In the genomic region with DNA sequence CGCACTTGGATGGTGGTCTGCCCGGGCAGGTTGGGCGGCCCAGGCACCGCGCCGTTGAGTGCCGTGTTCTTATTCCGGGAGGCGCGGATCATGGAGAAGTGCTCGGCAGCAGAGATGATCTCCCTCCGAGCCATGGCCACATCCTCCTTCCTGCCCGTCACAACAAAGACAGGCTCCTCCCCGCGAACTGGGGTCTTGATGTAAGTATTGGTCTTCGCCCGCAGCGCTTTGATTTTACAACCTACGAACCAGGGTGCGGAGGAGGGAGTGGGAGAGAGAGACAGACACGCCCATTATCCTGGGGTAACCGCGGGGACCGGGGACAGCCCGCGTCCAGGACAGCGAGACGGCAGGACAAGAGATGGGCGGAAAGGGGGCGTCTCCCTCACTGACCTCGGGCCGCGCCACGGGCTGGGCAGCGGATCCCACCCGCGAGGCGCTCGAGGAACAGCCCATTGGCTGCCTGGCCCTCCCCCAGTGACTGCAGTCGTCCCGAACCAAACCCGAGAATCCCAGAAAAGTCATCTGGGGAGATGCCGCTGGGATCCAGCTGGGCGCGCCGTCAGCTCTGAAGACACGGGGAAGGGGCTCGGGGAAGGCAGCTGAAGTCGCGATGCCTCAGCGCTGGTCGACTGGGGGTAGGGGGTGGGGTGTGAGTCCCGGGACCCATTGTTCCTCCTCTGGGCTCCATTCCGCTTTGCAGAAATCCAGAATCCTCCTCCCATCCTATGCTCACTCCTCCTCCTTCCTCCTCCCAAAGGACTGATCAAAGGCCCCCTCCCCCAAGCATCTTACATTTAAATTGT, we compare ENCODE assay signal across 8 cellular contexts. TPM values are rescaled to one million over a fixed set of nuclear protein-coding genes. Genes with fewer than 3 reads are reported as not detected.
DNase-seq lines count a peak whose midpoint lies in the region; ATAC-seq, FAIRE-seq and TF ChIP-seq lines count a peak whose summit lies in the region.

No MANE protein-coding gene starts in this region.

- peak; percentile 35 for DNase-seq in DMS53 treated with DMSO at 0.1 percent for 48 hours (lab: John Stamatoyannopoulos, UW; ENCODE audit: unreplicated experiment)
- peak; percentile 96 for DNase-seq in KBM-7
- peak; percentile 80 for DNase-seq in activated CD4-positive, alpha-beta T cell treated with anti-CD3 and anti-CD28 coated beads, Interleukin-2, amount 10 ng/mL, durations not matched to agents 24 days and 14 days
- DNase-seq in effector memory CD8-positive, alpha-beta T cell, result peak in 1 of 3 experiments; percentile 11
- no peak for DNase-seq in memory B cell (ENCODE audit: low spot score in 2 of 2)
- no peak for DNase-seq in GM12892 (ENCODE audit: insufficient read length)

- H3K4me1 Mint-ChIP-seq in activated CD4-positive, alpha-beta T cell treated with anti-CD3 and anti-CD28 coated beads, Interleukin-2, amount 10 ng/mL, durations not matched to agents 24 days and 14 days, result peaks cover 17% of the 10 kb centered on the region
- H3K4me1 Mint-ChIP-seq in effector memory CD8-positive, alpha-beta T cell (ENCODE audit: low read depth in 2 of 2), result peaks cover 0 to 17% of the 10 kb centered on the region in 2 donors
- peaks cover 3% of the 10 kb centered on the region for H3K4me1 Mint-ChIP-seq in memory B cell

- no peak for FAIRE-seq in GM12892 (lab: Jason Lieb, UNC)

- peak overlapping the region; percentile 64 to 86 for H3K4me3 ChIP-seq in stomach smooth muscle (ENCODE audit: low read length in 2 of 2)

- intact Hi-C loops in activated CD4-positive, alpha-beta T cell treated with anti-CD3 and anti-CD28 coated beads, Interleukin-2, amount 10 ng/mL, durations not matched to agents 24 days and 14 days (cut with micrococcal nuclease), result loop anchor here (5.0 to 10.0 kb wide), 4 partner anchors 562 to 1060 kb away; a partner anchor contains a TSS

- peak overlapping the region; percentile 80 for H3K27ac ChIP-seq in stomach smooth muscle (ENCODE audit: low read length)

- H3K27ac Mint-ChIP-seq in activated CD4-positive, alpha-beta T cell treated with anti-CD3 and anti-CD28 coated beads, Interleukin-2, amount 10 ng/mL, durations not matched to agents 24 days and 14 days, result peak overlapping the region; percentile 25
- H3K27ac Mint-ChIP-seq in effector memory CD8-positive, alpha-beta T cell, result peak overlapping the region in 1 of 2 donors; percentile 44
- no peak overlapping the region for H3K27ac Mint-ChIP-seq in memory B cell

- no peaks in the 10 kb centered on the region for H3K36me3 Mint-ChIP-seq in activated CD4-positive, alpha-beta T cell treated with anti-CD3 and anti-CD28 coated beads, Interleukin-2, amount 10 ng/mL, durations not matched to agents 24 days and 14 days (ENCODE audit: low read depth)
- H3K36me3 Mint-ChIP-seq in effector memory CD8-positive, alpha-beta T cell (ENCODE audit: insufficient read depth), result peaks cover 3% of the 10 kb centered on the region
- peaks cover 2% of the 10 kb centered on the region for H3K36me3 Mint-ChIP-seq in memory B cell

- peak overlapping the region; percentile 62 to 73 for H3K9ac ChIP-seq in stomach smooth muscle (ENCODE audit: low read length in 2 of 2)

- in situ Hi-C loops in KBM-7 (cut with MboI; ENCODE audit: low pct_unique_long_range_greater_than_20kb, low sequenced_read_pairs), result loop anchor here (10.0 kb wide), 1 partner anchor 90 kb away; no protein-coding TSS in a partner anchor

- H3K36me3 ChIP-seq in stomach smooth muscle (ENCODE audit: control insufficient read depth in 2 of 2, insufficient read depth in 2 of 2, low read length in 2 of 2), result peaks cover 2 to 6% of the 10 kb centered on the region in 2 donors

- no peak for ATAC-seq in effector memory CD8-positive, alpha-beta T cell (replicated peaks)
- no peak for ATAC-seq in memory B cell (ENCODE audit: low read depth)
- ATAC-seq in GM18520 (IDR thresholded peaks at IDR 0.05; ENCODE audit: unreplicated experiment), result no peak

- no peak for TF ChIP-seq POLR2A in GM12892 (IDR thresholded peaks at IDR 0.05; ENCODE audit: low read depth, low read length)

- H3K4me3 Mint-ChIP-seq in activated CD4-positive, alpha-beta T cell treated with anti-CD3 and anti-CD28 coated beads, Interleukin-2, amount 10 ng/mL, durations not matched to agents 24 days and 14 days, result peak overlapping the region; percentile 91
- peak overlapping the region; percentile 82 to 90 for H3K4me3 Mint-ChIP-seq in effector memory CD8-positive, alpha-beta T cell
- peak overlapping the region; percentile 69 for H3K4me3 Mint-ChIP-seq in memory B cell

- peaks cover 33% of the 10 kb centered on the region for H3K4me1 ChIP-seq in stomach smooth muscle (ENCODE audit: control insufficient read depth, insufficient read depth, low read length)

- no peaks in the 10 kb centered on the region for H3K9me3 ChIP-seq in stomach smooth muscle (ENCODE audit: control insufficient read depth in 2 of 2, low read length in 2 of 2)

- H3K27me3 ChIP-seq in stomach smooth muscle (ENCODE audit: control insufficient read depth in 1 of 2, insufficient read depth in 2 of 2, low read length in 2 of 2), result no peaks in the 10 kb centered on the region

- peaks cover 36% of the 10 kb centered on the region for H3K27me3 Mint-ChIP-seq in activated CD4-positive, alpha-beta T cell treated with anti-CD3 and anti-CD28 coated beads, Interleukin-2, amount 10 ng/mL, durations not matched to agents 24 days and 14 days
- peaks cover 9 to 56% of the 10 kb centered on the region in 2 donors for H3K27me3 Mint-ChIP-seq in effector memory CD8-positive, alpha-beta T cell
- H3K27me3 Mint-ChIP-seq in memory B cell, result peaks cover 11% of the 10 kb centered on the region

- H3K9me3 Mint-ChIP-seq in activated CD4-positive, alpha-beta T cell treated with anti-CD3 and anti-CD28 coated beads, Interleukin-2, amount 10 ng/mL, durations not matched to agents 24 days and 14 days, result no peaks in the 10 kb centered on the region
- H3K9me3 Mint-ChIP-seq in effector memory CD8-positive, alpha-beta T cell, result peaks cover 0 to 6% of the 10 kb centered on the region in 2 donors
- H3K9me3 Mint-ChIP-seq in memory B cell, result no peaks in the 10 kb centered on the region

RNA-seq across cellular contexts. Expression of a gene that starts 1.2 kb away (rescaled TPM):
- 1.1 TPM in 2 replicates for total RNA-seq in activated CD4-positive, alpha-beta T cell treated with anti-CD3 and anti-CD28 coated beads, Interleukin-2, amount 10 ng/mL, durations not matched to agents 24 days and 14 days
- 0.78 TPM for polyA plus RNA-seq in GM12892 (2012; ENCODE audit: missing spikeins)

Comparison
In these comparisons a context has a peak if more than half of its experiments do, and no peak if none do; other contexts are left out.
1. DNase-seq: peak in DMS53 treated with DMSO at 0.1 percent for 48 hours (single experiment), KBM-7 (single experiment) and activated CD4-positive, alpha-beta T cell treated with anti-CD3 and anti-CD28 coated beads, Interleukin-2, amount 10 ng/mL, durations not matched to agents 24 days and 14 days (single experiment); none in memory B cell (0 of 2) and GM12892 (single experiment).
2. Peak in every context shown above with its lines, with median percentiles within 50 percentile points of each other: H3K4me3 Mint-ChIP-seq.